7 cellular contexts compared by ENCODE assay signal in genomic region chr5:149943177-149943949, GRCh38. TPM values are rescaled to one million over a fixed set of nuclear protein-coding genes. Genes with fewer than 3 reads are reported as not detected.
"Had no signal": no experiment of that assay in that cellular context is flagged by ENCODE, and none has a peak within 500 bp of the region (broad histone marks: within the 10 kb centered on the region; RNA-seq: fewer than 3 reads in every experiment).

No MANE protein-coding gene starts in this region.

RNA-seq across cellular contexts. Expression of gene PDE6A, which starts 1.2 kb away (rescaled TPM):
- total RNA-seq: activated CD4-positive, alpha-beta memory T cell treated with anti-CD3 and anti-CD28 coated beads, Interleukin-2, amount 10 ng/mL, durations not matched to agents 7 days and 5 days; activated CD8-positive, alpha-beta memory T cell treated with anti-CD3 and anti-CD28 coated beads, Interleukin-2, amount 10 ng/mL, durations not matched to agents 7 days and 5 days; activated naive CD8-positive, alpha-beta T cell treated with anti-CD3 and anti-CD28 coated beads for 36 hours; lower lobe of right lung; neural crest cell; skeletal muscle tissue; T-cell had no signal
